Comparison of ENCODE assay signal across 19 cellular contexts in genomic region chr21:36846624-36847023, GRCh38.
DNase-seq lines count a peak whose midpoint lies in the region; ATAC-seq and TF ChIP-seq lines count a peak whose summit lies in the region.
"Had no signal": no experiment of that assay in that cellular context is flagged by ENCODE, and none has a peak within 500 bp of the region (broad histone marks: within the 10 kb centered on the region; RNA-seq: fewer than 3 reads in every experiment).

No MANE protein-coding gene starts in this region.

- whole genome bisulfite sequencing in right cardiac atrium, result 85% methylated on average over 4 of the region's 4 CpGs

- peak; percentile 14; the same call in 1 of the 3 replicates for ATAC-seq in SK-N-SH treated with all-trans-retinoic acid at 6 μM for 48 hours
- ATAC-seq in GM21723 (IDR thresholded peaks at IDR 0.05; ENCODE audit: unreplicated experiment), result no peak
- no peak for ATAC-seq in GM21737 (IDR thresholded peaks at IDR 0.05; ENCODE audit: unreplicated experiment)
- ATAC-seq in right cardiac atrium, result no peak
- ATAC-seq: CD8-positive, alpha-beta T cell; gastroesophageal sphincter; left colon had no signal

- TF ChIP-seq CTCF in osteoblast (IDR thresholded peaks at IDR 0.05; ENCODE audit: extremely low read depth, low read depth, low read length), result no peak

- peak overlapping the region; percentile 10 for H2AFZ ChIP-seq in osteoblast (ENCODE audit: low read length)

- H3K27ac ChIP-seq in epithelial cell of prostate (peak overlapping the region; percentile 45), osteoblast (ENCODE audit: low read depth, low read length) (peak overlapping the region; percentile 79), right cardiac atrium (ENCODE audit: low read length) (no peak overlapping the region)
- H3K27ac ChIP-seq: gastroesophageal sphincter, KMS-11, right lobe of liver, upper lobe of left lung had no signal

- peaks cover 2% of the 10 kb centered on the region for H3K79me2 ChIP-seq in osteoblast (ENCODE audit: insufficient read depth, low read length)

- H3K36me3 ChIP-seq in osteoblast (ENCODE audit: insufficient read depth, low read length), result no peaks in the 10 kb centered on the region
- H3K36me3 ChIP-seq: gastroesophageal sphincter, right lobe of liver, upper lobe of left lung had no signal

- peak overlapping the region; percentile 51 for H3K4me2 ChIP-seq in osteoblast (ENCODE audit: insufficient read depth, low read length)
- H3K4me2 ChIP-seq: KMS-11 had no signal

- H4K20me1 ChIP-seq in osteoblast (ENCODE audit: insufficient read depth, low read length), result no peaks in the 10 kb centered on the region

- H3K27me3 ChIP-seq in osteoblast (ENCODE audit: insufficient read depth, low read length), result no peaks in the 10 kb centered on the region
- no peaks in the 10 kb centered on the region for H3K27me3 ChIP-seq in right cardiac atrium (ENCODE audit: control insufficient read depth, insufficient read depth)
- H3K27me3 ChIP-seq: gastroesophageal sphincter, right lobe of liver, upper lobe of left lung had no signal

- intact Hi-C loops in right cardiac atrium (cut with DNase I), result no loop called here

- H3K9me3 ChIP-seq in osteoblast (ENCODE audit: low read depth, low read length) (no peaks in the 10 kb centered on the region), right cardiac atrium (ENCODE audit: control insufficient read depth, low read length) (no peaks in the 10 kb centered on the region)
- H3K9me3 ChIP-seq: gastroesophageal sphincter, right lobe of liver, upper lobe of left lung had no signal

- H3K4me3 ChIP-seq in osteoblast (ENCODE audit: insufficient read depth, low read length) (no peak overlapping the region), right cardiac atrium (ENCODE audit: low read length) (no peak overlapping the region)
- H3K4me3 ChIP-seq: gastroesophageal sphincter, right lobe of liver, upper lobe of left lung had no signal

- DNase-seq in H4 (ENCODE audit: low spot score) (peak; percentile 25), epithelial cell of prostate (ENCODE audit: low read depth, low spot score) (peak; percentile 14), osteoblast (ENCODE audit: insufficient read length, low spot score, missing footprints) (no peak), NCI-H1048 (lab: John Stamatoyannopoulos, UW) (no peak), right cardiac atrium (no peak)
- DNase-seq: activated CD4-positive, alpha-beta T cell treated with anti-CD3 and anti-CD28 coated beads, Interleukin-2, amount 10 ng/mL, durations not matched to agents 7 days and 5 days; activated CD8-positive, alpha-beta memory T cell treated with anti-CD3 and anti-CD28 coated beads, Interleukin-2, amount 50 U/mL, for 48 hours; activated gamma-delta T cell treated with Interleukin-2 at 50 U/mL for 16 hours; CD8-positive, alpha-beta T cell; left colon; NCI-H1105 treated with DMSO at 0.1 percent for 48 hours; NCI-H2171; right lobe of liver; upper lobe of left lung had no signal

- H3K4me1 ChIP-seq in osteoblast (ENCODE audit: insufficient read depth, low read length) (peaks cover 18% of the 10 kb centered on the region), right cardiac atrium (ENCODE audit: control insufficient read depth, insufficient read depth, low read length) (no peaks in the 10 kb centered on the region)
- H3K4me1 ChIP-seq: right lobe of liver, upper lobe of left lung had no signal

TF ChIP-seq in SK-N-SH treated with all-trans-retinoic acid at 6 μM for 48 hours, 23 proteins besides CTCF, POLR2A, EP300 and RAD21:
- TF ChIP-seq GLIS3 (CRISPR knock-in tag; IDR thresholded peaks at IDR 0.05), result no peak
- no peak for TF ChIP-seq ZNF565 (CRISPR knock-in tag; conservative IDR thresholded peaks at IDR 0.05; ENCODE audit: low read depth)
- no peak for TF ChIP-seq ZFP3 (CRISPR knock-in tag; IDR thresholded peaks at IDR 0.05)
- no peak for TF ChIP-seq ZNF8 (CRISPR knock-in tag; IDR thresholded peaks at IDR 0.05)
- no peak for TF ChIP-seq CSDC2 (CRISPR knock-in tag; IDR thresholded peaks at IDR 0.05)
- TF ChIP-seq SNAI2 (CRISPR knock-in tag; IDR thresholded peaks at IDR 0.05), result no peak
- no peak for TF ChIP-seq CSRNP3 (CRISPR knock-in tag; IDR thresholded peaks at IDR 0.05)
- no peak for TF ChIP-seq ARNTL (CRISPR knock-in tag; IDR thresholded peaks at IDR 0.05; ENCODE audit: borderline replicate concordance, low read depth)

Comparison
In these comparisons a context has a peak if more than half of its experiments do, and no peak if none do; other contexts are left out.
1. DNase-seq: peak in H4 (single experiment) and epithelial cell of prostate (single experiment); none in osteoblast (single experiment), NCI-H1048 (single experiment) and right cardiac atrium (0 of 3).